Comparison of ENCODE assay signal across 11 cellular contexts in the genomic region with DNA sequence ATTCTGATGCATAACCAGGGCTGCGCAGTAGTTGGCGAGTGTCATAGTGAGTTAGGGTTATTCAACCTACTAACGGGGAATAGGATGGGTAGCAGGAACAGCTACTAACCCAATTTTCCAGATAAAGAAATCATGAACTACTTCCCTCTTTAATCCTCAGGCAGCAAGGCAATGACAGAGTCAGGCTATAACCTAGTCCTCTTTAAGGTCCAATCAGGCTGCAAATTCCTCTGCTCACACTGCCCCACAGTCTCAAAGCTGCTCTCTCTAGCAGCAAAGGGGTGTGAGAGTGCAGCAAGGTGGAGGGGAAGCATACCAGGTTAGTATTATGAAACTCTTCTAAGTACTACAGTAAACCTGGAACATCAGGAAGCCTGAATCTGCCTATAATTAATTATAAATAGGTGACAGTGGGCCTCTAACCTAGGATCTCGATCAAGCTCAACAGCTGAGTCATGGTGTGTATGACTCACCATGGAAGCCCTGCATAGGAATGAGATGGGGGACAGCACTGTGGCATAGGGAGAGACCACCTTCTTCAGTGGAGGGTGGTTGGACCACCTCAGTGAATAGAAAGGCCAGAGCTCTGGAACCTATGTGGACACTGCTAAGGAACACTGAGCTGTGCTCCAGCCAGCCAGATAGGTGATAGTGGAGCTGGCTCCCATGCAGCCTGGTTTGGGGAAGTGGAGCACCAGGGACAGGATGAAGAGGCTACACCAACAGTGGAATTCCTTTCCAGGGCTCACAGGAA. TPM values are rescaled to one million over a fixed set of nuclear protein-coding genes. Genes with fewer than 3 reads are reported as not detected.
A peak's percentile ranks its signal among the peaks of the same experiment; 100 is the strongest.
DNase-seq lines count a peak whose midpoint lies in the region; ATAC-seq and TF ChIP-seq lines count a peak whose summit lies in the region.
"Had no signal": no experiment of that assay in that cellular context is flagged by ENCODE, and none has a peak within 500 bp of the region (broad histone marks: within the 10 kb centered on the region; RNA-seq: fewer than 3 reads in every experiment).

No MANE protein-coding gene starts in this region.

- WGBS in smooth muscle cell (ENCODE audit: low lambda C conversion rate): 74% methylated on average over 4 of the region's 4 CpGs

- no peaks in the 10 kb centered on the region for H3K9me3 ChIP-seq in PC-3 (ENCODE audit: low read length)
- H3K9me3 ChIP-seq in smooth muscle cell (replicated peaks; ENCODE audit: low read depth): no peaks in the 10 kb centered on the region

- no peak overlapping the region for H3K4me3 Mint-ChIP-seq in activated naive CD4-positive, alpha-beta T cell treated with anti-CD3 and anti-CD28 coated beads for 36 hours
- H3K4me3 Mint-ChIP-seq in chondrocyte (ENCODE audit: unreplicated experiment): no peak overlapping the region
- H3K4me3 Mint-ChIP-seq: B cell had no signal

- POLR2A ChIA-PET in PC-3 (lab: Charles Lee; ENCODE audit: unreplicated experiment): no interaction called here

- H3K4me1 ChIP-seq in PC-3 (ENCODE audit: insufficient read depth, low read length) (peaks cover 7% of the 10 kb centered on the region; the same call in 1 of the 2 replicates), smooth muscle cell (ENCODE audit: low read depth) (no peaks in the 10 kb centered on the region)

- CTCF ChIA-PET in activated naive CD4-positive, alpha-beta T cell treated with anti-CD3 and anti-CD28 coated beads for 36 hours (lab: Charles Lee): interaction anchor here (1.1 to 1.2 kb wide), 2 partner anchors 39 to 173 kb away, joined by 4 to 5 read pairs; no protein-coding TSS in a partner anchor
- CTCF ChIA-PET in PC-3 (lab: Charles Lee): no interaction called here

- H2AFZ ChIP-seq in PC-3 (ENCODE audit: low read length): no peak overlapping the region
- H2AFZ ChIP-seq in smooth muscle cell (ENCODE audit: low read depth): no peak overlapping the region

- no peaks in the 10 kb centered on the region for H3K36me3 ChIP-seq in PC-3 (ENCODE audit: low read depth, low read length)
- no peaks in the 10 kb centered on the region for H3K36me3 ChIP-seq in smooth muscle cell (ENCODE audit: low read depth)

- H3K9me3 Mint-ChIP-seq in activated naive CD4-positive, alpha-beta T cell treated with anti-CD3 and anti-CD28 coated beads for 36 hours: no peaks in the 10 kb centered on the region
- H3K9me3 Mint-ChIP-seq in chondrocyte (ENCODE audit: low read depth): no peaks in the 10 kb centered on the region

- H3K79me2 ChIP-seq in PC-3 (ENCODE audit: low read length) (0 out of 2 replicates have a peak, but pooled peaks cover 7% of the 10 kb centered on the region), smooth muscle cell (ENCODE audit: low read depth) (no peaks in the 10 kb centered on the region)

- TF ChIP-seq CTCF in PC-3 (conservative IDR thresholded peaks at IDR 0.05; ENCODE audit: low read depth, low read length): no peak
- no peak for TF ChIP-seq CTCF in chondrocyte (IDR thresholded peaks at IDR 0.05)
- no peak for TF ChIP-seq CTCF in smooth muscle cell (IDR thresholded peaks at IDR 0.05; ENCODE audit: borderline replicate concordance, insufficient read depth, poor library complexity, severe bottlenecking)

- peak overlapping the region; percentile 53 for H3K27ac Mint-ChIP-seq in activated naive CD4-positive, alpha-beta T cell treated with anti-CD3 and anti-CD28 coated beads for 36 hours
- H3K27ac Mint-ChIP-seq in chondrocyte (ENCODE audit: unreplicated experiment): peak overlapping the region; percentile 22
- H3K27ac Mint-ChIP-seq: B cell had no signal

- no peak overlapping the region for H3K4me3 ChIP-seq in PC-3 (ENCODE audit: low read length)
- H3K4me3 ChIP-seq in smooth muscle cell: no peak overlapping the region

- no peaks in the 10 kb centered on the region for H4K20me1 ChIP-seq in PC-3 (ENCODE audit: low read length)
- peaks cover 9% of the 10 kb centered on the region for H4K20me1 ChIP-seq in smooth muscle cell (ENCODE audit: low read depth)

- H3K4me1 Mint-ChIP-seq in activated naive CD4-positive, alpha-beta T cell treated with anti-CD3 and anti-CD28 coated beads for 36 hours (ENCODE audit: low read depth): peaks cover 29% of the 10 kb centered on the region
- H3K4me1 Mint-ChIP-seq in chondrocyte (ENCODE audit: low read depth): peaks cover 9% of the 10 kb centered on the region

- H3K27me3 Mint-ChIP-seq in activated naive CD4-positive, alpha-beta T cell treated with anti-CD3 and anti-CD28 coated beads for 36 hours (ENCODE audit: low read depth): no peaks in the 10 kb centered on the region
- H3K27me3 Mint-ChIP-seq in chondrocyte (ENCODE audit: low read depth): no peaks in the 10 kb centered on the region
- H3K27me3 Mint-ChIP-seq: B cell had no signal

- H3K27ac ChIP-seq in PC-3 (ENCODE audit: low read length) (no peak overlapping the region), smooth muscle cell (ENCODE audit: low read depth) (no peak overlapping the region)

- H3K27me3 ChIP-seq in PC-3 (ENCODE audit: low read length): no peaks in the 10 kb centered on the region
- no peaks in the 10 kb centered on the region for H3K27me3 ChIP-seq in smooth muscle cell (ENCODE audit: low read depth)

- H3K36me3 Mint-ChIP-seq in activated naive CD4-positive, alpha-beta T cell treated with anti-CD3 and anti-CD28 coated beads for 36 hours (ENCODE audit: low read depth): peaks cover 14% of the 10 kb centered on the region
- H3K36me3 Mint-ChIP-seq in chondrocyte (ENCODE audit: low read depth): peaks cover 11% of the 10 kb centered on the region

- peak; percentile 44 for DNase-seq in activated naive CD4-positive, alpha-beta T cell treated with anti-CD3 and anti-CD28 coated beads for 36 hours
- no peak for DNase-seq in activated naive CD4-positive, alpha-beta T cell (lab: John Stamatoyannopoulos, UW)
- peak; percentile 49 for DNase-seq in PC-3
- no peak for DNase-seq in chondrocyte (ENCODE audit: low spot score)
- DNase-seq in smooth muscle cell (lab: John Stamatoyannopoulos, UW; ENCODE audit: unreplicated experiment): no peak
- DNase-seq in COR-L47 (lab: John Stamatoyannopoulos, UW): no peak
- DNase-seq: activated CD4-positive, alpha-beta T cell treated with anti-CD3 and anti-CD28 coated beads for 4 hours; aorta had no signal

- H3K4me2 ChIP-seq in PC-3 (ENCODE audit: low read length): no peak overlapping the region
- H3K4me2 ChIP-seq in smooth muscle cell: peak overlapping the region; percentile 7

- BruUV-seq in PC-3 (replicated peaks; lab: Mats Ljungman, UMichigan): no TSS peak

- peak; percentile 64 for ATAC-seq in PC-3
- ATAC-seq in GM19035 (IDR thresholded peaks at IDR 0.05; ENCODE audit: unreplicated experiment): no peak
- ATAC-seq in GM18517 (IDR thresholded peaks at IDR 0.05; ENCODE audit: unreplicated experiment): no peak

- H3K9me2 ChIP-seq in PC-3 (replicated peaks; ENCODE audit: low read length): no peaks in the 10 kb centered on the region

- no peak overlapping the region for H3K9ac ChIP-seq in PC-3 (ENCODE audit: low read length)
- H3K9ac ChIP-seq in smooth muscle cell (ENCODE audit: low read depth): no peak overlapping the region

- H3F3A ChIP-seq in PC-3 (ENCODE audit: low read length, unreplicated experiment) (no peaks in the 10 kb centered on the region), smooth muscle cell (ENCODE audit: low read depth) (peaks cover 8% of the 10 kb centered on the region)

- intact Hi-C loops in activated naive CD4-positive, alpha-beta T cell treated with anti-CD3 and anti-CD28 coated beads for 36 hours (cut with micrococcal nuclease): no loop called here
- intact Hi-C loops in PC-3 (cut with micrococcal nuclease): no loop called here

RNA-seq across cellular contexts. Expression of a gene that starts 7.9 kb away (rescaled TPM):
- 10 to 100 TPM; 17.1 to 18.2 TPM for total RNA-seq in activated naive CD4-positive, alpha-beta T cell treated with anti-CD3 and anti-CD28 coated beads for 36 hours
- total RNA-seq in PC-3 (2014; rRNA removed) (35.9 and 40.8 TPM in 2 replicates), chondrocyte (16.0 to 30.5 TPM (median 17.0 TPM) in 3 replicates), smooth muscle cell (9.7 and 11.3 TPM in 2 replicates)
- 23.4 and 24.6 TPM in 2 replicates for polyA plus RNA-seq in smooth muscle cell

RNA-seq across cellular contexts. Expression of a gene that starts 10.5 kb away (rescaled TPM):
- total RNA-seq in activated naive CD4-positive, alpha-beta T cell treated with anti-CD3 and anti-CD28 coated beads for 36 hours: not detected
- total RNA-seq in PC-3 (2014; rRNA removed) (0.47 and 1.2 TPM in 2 replicates), chondrocyte (0.53 TPM in 1 of 3 replicates, not detected in the others), smooth muscle cell (not detected in 2 replicates)
- polyA plus RNA-seq in smooth muscle cell: 0.17 TPM in 1 of 2 replicates, not detected in the other

RNA-seq across cellular contexts. Expression of a gene that starts 13.3 kb away (rescaled TPM):
- total RNA-seq in activated naive CD4-positive, alpha-beta T cell treated with anti-CD3 and anti-CD28 coated beads for 36 hours: 10 to 100 TPM; 52.4 to 54.4 TPM
- total RNA-seq in PC-3 (2014; rRNA removed) (54.1 and 55.6 TPM in 2 replicates), chondrocyte (34.0 to 40.4 TPM (median 39.3 TPM) in 3 replicates), smooth muscle cell (33.4 and 51.3 TPM in 2 replicates)
- 44.1 and 46.4 TPM in 2 replicates for polyA plus RNA-seq in smooth muscle cell

RNA-seq across cellular contexts. Expression of a gene that starts 41.8 kb away (rescaled TPM):
- 10 to 100 TPM; 37.6 to 41.0 TPM for total RNA-seq in activated naive CD4-positive, alpha-beta T cell treated with anti-CD3 and anti-CD28 coated beads for 36 hours
- total RNA-seq in PC-3 (2014; rRNA removed) (37.5 and 42.2 TPM in 2 replicates), chondrocyte (41.0 to 57.9 TPM (median 45.5 TPM) in 3 replicates), smooth muscle cell (16.3 and 20.5 TPM in 2 replicates)
- polyA plus RNA-seq in smooth muscle cell: 42.6 and 51.4 TPM in 2 replicates

RNA-seq across cellular contexts. Expression of a gene that starts 42.7 kb away (rescaled TPM):
- 10 to 100 TPM; 80.6 to 85.1 TPM for total RNA-seq in activated naive CD4-positive, alpha-beta T cell treated with anti-CD3 and anti-CD28 coated beads for 36 hours
- 131 and 146 TPM in 2 replicates for total RNA-seq in PC-3 (2014; rRNA removed)
- total RNA-seq in chondrocyte: 71.1 to 86.2 TPM (median 71.6 TPM) in 3 replicates
- 71.3 and 86.7 TPM in 2 replicates for total RNA-seq in smooth muscle cell
- polyA plus RNA-seq in smooth muscle cell: 154 and 161 TPM in 2 replicates

Comparison
In these comparisons a context has a peak if more than half of its experiments do, and no peak if none do; other contexts are left out.
1. DNase-seq: peak in activated naive CD4-positive, alpha-beta T cell treated with anti-CD3 and anti-CD28 coated beads for 36 hours (single experiment) and PC-3 (single experiment); none in activated naive CD4-positive, alpha-beta T cell (0 of 4), chondrocyte (single experiment), smooth muscle cell (single experiment) and COR-L47 (single experiment).